1 cellular context compared by ENCODE assay signal in genomic region chr1:14914351-14914988, GRCh38.
TF ChIP-seq lines count a peak whose summit lies in the region.

No MANE protein-coding gene starts in this region.

TF ChIP-seq in SK-N-SH treated with all-trans-retinoic acid at 6 μM for 48 hours, 23 proteins besides CTCF, POLR2A, EP300 and RAD21 (continued from another document):
- no peak for TF ChIP-seq POU6F1 (CRISPR knock-in tag; IDR thresholded peaks at IDR 0.05; ENCODE audit: borderline replicate concordance, low read depth)
- TF ChIP-seq CSRNP3 (CRISPR knock-in tag; IDR thresholded peaks at IDR 0.05), result no peak
- no peak for TF ChIP-seq SNAI2 (CRISPR knock-in tag; IDR thresholded peaks at IDR 0.05)
- no peak for TF ChIP-seq GLIS3 (CRISPR knock-in tag; IDR thresholded peaks at IDR 0.05)
- TF ChIP-seq ESRRG (CRISPR knock-in tag; IDR thresholded peaks at IDR 0.05), result no peak
- TF ChIP-seq OSR1 (CRISPR knock-in tag; IDR thresholded peaks at IDR 0.05), result no peak
- TF ChIP-seq ZC3H10 (CRISPR knock-in tag; IDR thresholded peaks at IDR 0.05), result no peak
TF ChIP-seq in SK-N-SH treated with all-trans-retinoic acid at 6 μM for 48 hours: peak in this region for 0.
